ENCODE assay signal across 24 cellular contexts in the genomic region with DNA sequence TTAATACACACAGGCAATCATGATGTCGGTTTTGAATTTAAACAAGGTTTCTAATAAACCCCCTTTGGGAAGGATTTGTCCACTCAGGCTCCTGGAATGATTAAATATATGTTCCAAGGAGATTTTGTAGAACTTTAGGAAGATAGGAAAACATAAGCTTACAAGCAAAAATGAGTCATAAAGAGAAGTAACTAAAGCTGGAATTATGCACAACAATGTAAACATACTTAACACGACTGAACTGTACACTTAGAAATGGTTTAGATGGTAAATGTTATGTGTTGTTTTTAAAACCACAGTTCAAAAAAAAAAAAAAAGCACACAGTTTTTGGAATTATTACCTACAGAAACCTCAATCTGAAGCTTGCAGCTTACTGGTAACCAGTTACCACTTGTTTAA.
"Had no signal": no experiment of that assay in that cellular context is flagged by ENCODE, and none has a peak within 500 bp of the region (broad histone marks: within the 10 kb centered on the region; RNA-seq: fewer than 3 reads in every experiment).

No MANE protein-coding gene starts in this region.

- H3K36me3 ChIP-seq: esophagus muscularis mucosa, lower lobe of right lung, neutrophil, prostate gland, right atrium auricular region, stomach, thyroid gland, vagina had no signal

- H3K9me3 ChIP-seq: esophagus muscularis mucosa, lower lobe of right lung, mucosa of descending colon, neutrophil, prostate gland, right atrium auricular region, stomach, thyroid gland, vagina had no signal

- H3K27me3 ChIP-seq: dorsolateral prefrontal cortex, esophagus muscularis mucosa, neutrophil, right atrium auricular region, stomach, thyroid gland, vagina had no signal

- FAIRE-seq: frontal cortex, keratinocyte had no signal

- H3K4me3 Mint-ChIP-seq: immature natural killer cell; naive B cell; natural killer cell treated with Interleukin-12 subunit alpha and Interleukin-12 subunit beta and Interleukin-15 and Interleukin-18, amount 100 ng/mL, for 72 hours; neural crest cell; stimulated activated effector memory CD8-positive, alpha-beta T cell treated with anti-CD3 and anti-CD28 coated beads, Interleukin-12 subunit alpha, Interleukin-12 subunit beta, amount 100 ng/mL, for 72 hours had no signal

- H3K36me3 Mint-ChIP-seq: immature natural killer cell; naive B cell; natural killer cell treated with Interleukin-12 subunit alpha and Interleukin-12 subunit beta and Interleukin-15 and Interleukin-18, amount 100 ng/mL, for 72 hours; stimulated activated effector memory CD8-positive, alpha-beta T cell treated with anti-CD3 and anti-CD28 coated beads, Interleukin-12 subunit alpha, Interleukin-12 subunit beta, amount 100 ng/mL, for 72 hours had no signal

- H3K27ac Mint-ChIP-seq: immature natural killer cell; naive B cell; natural killer cell treated with Interleukin-12 subunit alpha and Interleukin-12 subunit beta and Interleukin-15 and Interleukin-18, amount 100 ng/mL, for 72 hours; stimulated activated effector memory CD8-positive, alpha-beta T cell treated with anti-CD3 and anti-CD28 coated beads, Interleukin-12 subunit alpha, Interleukin-12 subunit beta, amount 100 ng/mL, for 72 hours had no signal

- H3K27ac ChIP-seq: dorsolateral prefrontal cortex, esophagus muscularis mucosa, lower lobe of right lung, neutrophil, prostate gland, right atrium auricular region, stomach, thyroid gland, vagina had no signal

- H3K4me3 ChIP-seq: dorsolateral prefrontal cortex, esophagus muscularis mucosa, lower lobe of right lung, mucosa of descending colon, prostate gland, right atrium auricular region, stomach, thyroid gland, vagina had no signal

- H3K9me3 Mint-ChIP-seq: immature natural killer cell; natural killer cell treated with Interleukin-12 subunit alpha and Interleukin-12 subunit beta and Interleukin-15 and Interleukin-18, amount 100 ng/mL, for 72 hours; stimulated activated effector memory CD8-positive, alpha-beta T cell treated with anti-CD3 and anti-CD28 coated beads, Interleukin-12 subunit alpha, Interleukin-12 subunit beta, amount 100 ng/mL, for 72 hours had no signal

- DNase-seq: dorsolateral prefrontal cortex; effector CD4-positive, alpha-beta T cell; hypothalamus; immature natural killer cell; left ventricle myocardium superior; lower lobe of right lung; mucosa of descending colon; naive B cell; stimulated activated CD4-positive, alpha-beta T cell treated with anti-CD3 and anti-CD28 coated beads, Interleukin-2, amount 100 ng/mL, for 24 hours; stimulated activated CD4-positive, alpha-beta T cell treated with anti-CD3 and anti-CD28 coated beads, Interleukin-4, amount 100 ng/mL, for 24 hours; stimulated activated naive CD4-positive, alpha-beta T cell treated with Interleukin-2 at 50 U/mL for 16 hours; stomach; thyroid gland; trophoblast cell had no signal

- H3K4me1 Mint-ChIP-seq: naive B cell; stimulated activated effector memory CD8-positive, alpha-beta T cell treated with anti-CD3 and anti-CD28 coated beads, Interleukin-12 subunit alpha, Interleukin-12 subunit beta, amount 100 ng/mL, for 72 hours had no signal

- H3K4me1 ChIP-seq: esophagus muscularis mucosa, lower lobe of right lung, prostate gland, right atrium auricular region, stomach, thyroid gland, vagina had no signal
